In genomic region chrX:129360175-129360574, GRCh38 we compare ENCODE assay signal across 9 cellular contexts.
DNase-seq lines count a peak whose midpoint lies in the region; ATAC-seq, FAIRE-seq and TF ChIP-seq lines count a peak whose summit lies in the region.
"Had no signal": no experiment of that assay in that cellular context is flagged by ENCODE, and none has a peak within 500 bp of the region (broad histone marks: within the 10 kb centered on the region; RNA-seq: fewer than 3 reads in every experiment).

No MANE protein-coding gene starts in this region.

- CTCF ChIA-PET in HepG2 (lab: Yijun Ruan, JAX; ENCODE audit: low intra/inter-chr PET ratio, low total read pairs): no interaction called here

- 10% methylated on average over 2 of the region's 5 CpGs for WGBS in HepG2 (ENCODE audit: low lambda C conversion rate)

- POLR2A ChIA-PET in HepG2 (lab: Yijun Ruan, JAX): no interaction called here

- no peak overlapping the region for H3K4me3 ChIP-seq in brain microvascular endothelial cell (ENCODE audit: low read depth, low read length)
- no peak overlapping the region for H3K4me3 ChIP-seq in HepG2 (replicated peaks in 1 of 3; ENCODE audit: insufficient read depth in 1 of 3, low read depth in 2 of 3, low read length in 3 of 3)

- no peak overlapping the region for H2AFZ ChIP-seq in HepG2 (ENCODE audit: low read length)

- TF ChIP-seq RAD21 in Ishikawa (IDR thresholded peaks at IDR 0.05; ENCODE audit: low read depth) (peak; percentile 66), HepG2 (CRISPR knock-in tag; IDR thresholded peaks at IDR 0.05) (no peak; the same call in 1 of the 2 replicates)

- BruUV-seq in HepG2 (replicated peaks; lab: Mats Ljungman, UMichigan): no TSS peak

- H3K27ac ChIP-seq in brain microvascular endothelial cell (no peak overlapping the region), HepG2 (ENCODE audit: extremely low read length, insufficient read depth, low read length) (no peak overlapping the region)

- intact Hi-C loops in HepG2 (cut with micrococcal nuclease; ENCODE audit: unreplicated experiment): loop anchor here (1.0 to 5.0 kb wide), 3 partner anchors 543 to 1254 kb away; no protein-coding TSS in a partner anchor

- H3K36me3 ChIP-seq in brain microvascular endothelial cell (replicated peaks) (no peaks in the 10 kb centered on the region), HepG2 (replicated peaks in 1 of 2; ENCODE audit: control insufficient read depth in 1 of 2, insufficient read depth in 2 of 2, low read length in 2 of 2) (no peaks in the 10 kb centered on the region)

- H4K20me1 ChIP-seq in HepG2 (ENCODE audit: insufficient read depth, low read length): no peaks in the 10 kb centered on the region

- H3K27me3 ChIP-seq in brain microvascular endothelial cell (replicated peaks): no peaks in the 10 kb centered on the region
- no peaks in the 10 kb centered on the region for H3K27me3 ChIP-seq in HepG2 (ENCODE audit: control insufficient read depth in 1 of 2, insufficient read depth in 2 of 2, low read length in 2 of 2)

- peak; percentile 95 for FAIRE-seq in HepG2 (lab: Jason Lieb, UNC)
- FAIRE-seq: endometrium had no signal

- in situ Hi-C loops in brain microvascular endothelial cell (cut with HindIII; ENCODE audit: low pct_ligation_motif_present, low sequenced_read_pairs) (no loop called here), HepG2 (cut with HindIII; ENCODE audit: extremely low pct_ligation_motif_present, low pct_unique_long_range_greater_than_20kb) (no loop called here)

- 0 out of 2 replicates have a peak, but pooled peaks cover 8% of the 10 kb centered on the region for H3K4me1 ChIP-seq in HepG2 (ENCODE audit: insufficient read depth, low read length)

- TF ChIP-seq POLR2A in HepG2 (IDR thresholded peaks at IDR 0.05; ENCODE audit: insufficient read depth in 1 of 2, low read depth in 2 of 2, low read length in 2 of 2): no peak

- TF ChIP-seq EP300 in Ishikawa (IDR thresholded peaks at IDR 0.05; ENCODE audit: borderline replicate concordance) (no peak), HepG2 (IDR thresholded peaks at IDR 0.05; ENCODE audit: low read depth in 2 of 2, low read length in 2 of 2) (no peak), HepG2 (CRISPR knock-in tag; IDR thresholded peaks at IDR 0.05; ENCODE audit: borderline replicate concordance) (no peak)

- no peak overlapping the region for H3K9ac ChIP-seq in HepG2 (ENCODE audit: insufficient read depth, low read depth, low read length)

- H3K4me2 ChIP-seq in HepG2 (ENCODE audit: low read depth, low read length): no peak overlapping the region

- no peaks in the 10 kb centered on the region for H3K9me3 ChIP-seq in HepG2 (ENCODE audit: low read length)

- H3K79me2 ChIP-seq in HepG2 (ENCODE audit: insufficient read depth, low read length): no peaks in the 10 kb centered on the region

- peak; percentile 2 for DNase-seq in NK-92 treated with Interleukin-12 subunit alpha and Interleukin-12 subunit beta, amount 100 ng/mL, for 24 hours (lab: John Stamatoyannopoulos, UW)
- DNase-seq in NK-92 (lab: John Stamatoyannopoulos, UW; ENCODE audit: unreplicated experiment): no peak
- DNase-seq in SK-N-DZ (ENCODE audit: low spot score): peak; percentile 49
- peak; percentile 53 for DNase-seq in brain microvascular endothelial cell
- peak; percentile 61 for DNase-seq in HepG2 (ENCODE audit: low spot score)
- DNase-seq in superior temporal gyrus (ENCODE audit: extremely low spot score): peak; percentile 45

- ATAC-seq in GM21723 (IDR thresholded peaks at IDR 0.05; ENCODE audit: unreplicated experiment): peak; percentile 92
- ATAC-seq in HepG2: peak; percentile 93

- TF ChIP-seq CTCF in brain microvascular endothelial cell (IDR thresholded peaks at IDR 0.05; ENCODE audit: low read depth, low read length, missing control alignments) (peak; percentile 64), HepG2 (CRISPR knock-in tag; IDR thresholded peaks at IDR 0.05) (peak; percentile 74)

TF ChIP-seq in Ishikawa, 13 proteins besides CTCF, POLR2A, EP300 and RAD21:
- TF ChIP-seq CREB1 (IDR thresholded peaks at IDR 0.05; ENCODE audit: low read depth) (no peak), TAF1 (IDR thresholded peaks at IDR 0.05; ENCODE audit: low read depth) (no peak), TCF12 (IDR thresholded peaks at IDR 0.05; ENCODE audit: low read depth) (no peak), NFIC (IDR thresholded peaks at IDR 0.05) (no peak), YY1 (IDR thresholded peaks at IDR 0.05; ENCODE audit: low read depth) (no peak), ZBTB7A (IDR thresholded peaks at IDR 0.05; ENCODE audit: low read depth) (no peak)

TF ChIP-seq in HepG2, 621 proteins besides CTCF, POLR2A, EP300 and RAD21:
- TF ChIP-seq HOMEZ (CRISPR knock-in tag; IDR thresholded peaks at IDR 0.05; ENCODE audit: low read depth) (peak; percentile 18; the same call in 1 of the 2 replicates), STAG1 (CRISPR knock-in tag; IDR thresholded peaks at IDR 0.05) (peak; percentile 84), SMARCC2 (IDR thresholded peaks at IDR 0.05) (no peak), CBX1 (IDR thresholded peaks at IDR 0.05; ENCODE audit: low read depth) (no peak), POGZ (CRISPR knock-in tag; IDR thresholded peaks at IDR 0.05) (peak; percentile 67; the same call in 1 of the 2 replicates), ZNF644 (CRISPR knock-in tag; IDR thresholded peaks at IDR 0.05; ENCODE audit: low read depth) (peak; percentile 68; the same call in 1 of the 2 replicates), ZNF549 (CRISPR knock-in tag; IDR thresholded peaks at IDR 0.05) (no peak), MED1 (CRISPR knock-in tag; IDR thresholded peaks at IDR 0.05) (0 out of 2 replicates have a peak, but pooled peaks have one; percentile 15), ZMYM4 (CRISPR knock-in tag; IDR thresholded peaks at IDR 0.05) (peak; percentile 75), SMC3 (IDR thresholded peaks at IDR 0.05; ENCODE audit: low read length) (peak; percentile 62; the same call in 1 of the 2 replicates), ZNF280D (CRISPR knock-in tag; IDR thresholded peaks at IDR 0.05) (0 out of 2 replicates have a peak, but pooled peaks have one; percentile 61), HNF4A (CRISPR knock-in tag; IDR thresholded peaks at IDR 0.05) (peak; percentile 58), ZMYM2 (CRISPR knock-in tag; IDR thresholded peaks at IDR 0.05) (no peak), TOPORS (CRISPR knock-in tag; IDR thresholded peaks at IDR 0.05) (0 out of 2 replicates have a peak, but pooled peaks have one; percentile 21)
TF ChIP-seq in HepG2: peak in this region for 10.
